21 cellular contexts compared by ENCODE assay signal in the genomic region with DNA sequence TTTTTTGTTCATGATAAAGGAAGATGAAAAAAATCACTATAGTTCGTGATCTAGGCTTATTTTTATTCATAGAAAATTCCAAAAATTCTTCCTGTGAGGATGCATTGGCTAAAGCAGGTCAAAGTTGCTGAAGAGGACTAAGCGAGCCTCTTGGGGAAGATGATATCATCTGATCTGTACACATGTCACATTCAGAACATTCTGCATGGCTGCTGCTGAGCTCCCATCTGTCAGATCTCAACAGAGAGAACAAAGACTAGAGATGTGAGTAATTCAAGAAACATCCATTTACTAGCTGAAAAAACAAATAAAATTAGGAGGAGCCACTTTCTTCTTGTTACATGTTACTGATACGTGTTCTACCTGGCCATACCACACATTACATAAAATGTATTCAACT.
DNase-seq lines count a peak whose midpoint lies in the region; ATAC-seq and TF ChIP-seq lines count a peak whose summit lies in the region.
"Had no signal": no experiment of that assay in that cellular context is flagged by ENCODE, and none has a peak within 500 bp of the region (broad histone marks: within the 10 kb centered on the region; RNA-seq: fewer than 3 reads in every experiment).

No MANE protein-coding gene starts in this region.

- no peaks in the 10 kb centered on the region for H3K9me3 ChIP-seq in vagina
- H3K9me3 ChIP-seq: testis had no signal

- no peaks in the 10 kb centered on the region for H3K27me3 ChIP-seq in vagina
- H3K27me3 ChIP-seq: testis had no signal

- DNase-seq in COLO668 (lab: John Stamatoyannopoulos, UW; ENCODE audit: unreplicated experiment) (peak; percentile 3), M059J (ENCODE audit: low read depth) (peak; percentile 16), amniotic epithelial cell (ENCODE audit: low read depth) (peak; percentile 64), iris pigment epithelial cell (ENCODE audit: low read depth) (peak; percentile 50), NCI-H2196 (lab: John Stamatoyannopoulos, UW; ENCODE audit: unreplicated experiment) (no peak), anterior cingulate cortex (lab: John Stamatoyannopoulos, UW) (no peak), vagina (ENCODE audit: extremely low spot score in 2 of 2) (no peak)
- DNase-seq: ACHN; activated CD4-positive, alpha-beta T cell treated with anti-CD3 and anti-CD28 coated beads for 36 hours; activated T-cell treated with anti-CD3 and anti-CD28 coated beads, Interleukin-2, amount 50 U/mL, for 48 hours; CD8-positive, alpha-beta memory T cell; dermis blood vessel endothelial cell; NCI-H1436; NCI-H82; right cardiac atrium; stimulated activated CD4-positive, alpha-beta T cell treated with anti-CD3 and anti-CD28 coated beads, Interleukin-2, amount 100 ng/mL, for 48 hours; stimulated activated CD8-positive, alpha-beta memory T cell treated with anti-CD3 and anti-CD28 coated beads, Interleukin-4, amount 100 ng/mL, for 48 hours; testis had no signal

- no peak for TF ChIP-seq POLR2A in vagina (IDR thresholded peaks at IDR 0.05)

- TF ChIP-seq CTCF in vagina (IDR thresholded peaks at IDR 0.05) = no peak

- H3K36me3 ChIP-seq in vagina = no peaks in the 10 kb centered on the region

- no peak for ATAC-seq in HG02970 (IDR thresholded peaks at IDR 0.05; ENCODE audit: low FRiP score, unreplicated experiment)
- ATAC-seq: activated CD4-positive, alpha-beta T cell treated with anti-CD3 and anti-CD28 coated beads for 36 hours; K562; right cardiac atrium had no signal

- no peak overlapping the region for H3K4me3 ChIP-seq in vagina
- H3K4me3 ChIP-seq: K562, lung, testis had no signal

- intact Hi-C loops in vagina (cut with DNase I) = no loop called here

- H3K27ac ChIP-seq in vagina = no peak overlapping the region
- H3K27ac ChIP-seq: testis had no signal

- H3K4me1 ChIP-seq in vagina = no peaks in the 10 kb centered on the region
- H3K4me1 ChIP-seq: testis had no signal

Comparison
In these comparisons a context has a peak if more than half of its experiments do, and no peak if none do; other contexts are left out.
1. DNase-seq: peak in COLO668 (single experiment), M059J (single experiment), amniotic epithelial cell (single experiment) and iris pigment epithelial cell (single experiment); none in NCI-H2196 (single experiment), anterior cingulate cortex (0 of 58) and vagina (0 of 2).